In the genomic region with DNA sequence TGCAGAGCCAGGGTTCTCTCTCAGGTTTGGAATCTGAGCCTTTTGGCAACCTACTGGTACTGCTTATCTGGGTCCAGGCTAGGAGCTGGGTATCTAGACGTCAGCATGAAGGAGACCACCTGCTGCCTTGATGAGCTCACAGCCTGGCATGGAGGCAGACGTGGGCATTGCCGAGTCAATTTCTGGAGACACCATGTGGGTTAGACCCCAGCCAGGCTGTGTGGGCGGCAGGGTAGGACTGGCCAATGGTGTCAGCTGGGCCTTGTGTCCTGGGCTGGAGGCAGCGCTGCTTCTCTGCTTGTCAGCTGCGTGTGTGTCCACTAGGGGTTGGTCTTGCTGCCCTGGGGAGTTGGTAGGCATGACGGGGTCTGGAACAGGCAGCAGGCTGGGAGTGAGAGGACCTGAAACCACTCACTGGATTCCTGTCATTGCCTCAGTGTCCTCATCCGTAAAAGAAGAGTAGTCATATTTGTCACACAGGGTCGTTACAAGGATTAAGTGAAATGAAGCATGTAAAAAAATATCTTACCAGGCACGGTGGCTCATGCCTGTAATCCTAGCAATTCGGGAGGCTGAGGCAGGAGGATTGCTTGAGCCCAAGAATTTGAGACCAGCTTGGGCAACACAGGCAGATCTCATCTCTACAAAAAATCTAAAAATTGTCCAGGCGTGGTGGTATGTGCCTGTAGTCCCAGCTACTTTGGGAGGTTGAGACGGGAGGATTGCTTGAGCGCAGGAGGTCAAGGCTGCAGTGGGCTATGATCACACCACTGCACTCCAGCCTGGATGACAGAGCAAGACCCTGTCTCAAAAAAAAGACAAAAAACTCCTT, we compare ENCODE assay signal across 10 cellular contexts. TPM values are rescaled to one million over a fixed set of nuclear protein-coding genes. Genes with fewer than 3 reads are reported as not detected.
A peak's percentile ranks its signal among the peaks of the same experiment; 100 is the strongest.
DNase-seq lines count a peak whose midpoint lies in the region; ATAC-seq, FAIRE-seq and TF ChIP-seq lines count a peak whose summit lies in the region.
"Had no signal": no experiment of that assay in that cellular context is flagged by ENCODE, and none has a peak within 500 bp of the region (broad histone marks: within the 10 kb centered on the region; RNA-seq: fewer than 3 reads in every experiment).

No MANE protein-coding gene starts in this region.

- no peaks in the 10 kb centered on the region for H3K79me1 ChIP-seq in H9 (ENCODE audit: insufficient read depth, low read depth, low read length, poor library complexity, severe bottlenecking)

- H3K27me3 Mint-ChIP-seq in H9 (ENCODE audit: low read depth): no peaks in the 10 kb centered on the region
- H3K27me3 Mint-ChIP-seq in T-helper 2 cell treated with Interferon-gamma antibody and Interleukin-4, amounts not matched to agents 5 μg/mL and 100 μg/mL, for 36 hours (ENCODE audit: low read depth): no peaks in the 10 kb centered on the region

- H3K9me3 Mint-ChIP-seq in H9: no peaks in the 10 kb centered on the region
- H3K9me3 Mint-ChIP-seq in T-helper 2 cell treated with Interferon-gamma antibody and Interleukin-4, amounts not matched to agents 5 μg/mL and 100 μg/mL, for 36 hours: no peaks in the 10 kb centered on the region

- TF ChIP-seq CTCF in H9 (conservative IDR thresholded peaks at IDR 0.05) (peak; percentile 47; the same call in 2 of the 3 replicates), K562 (IDR thresholded peaks at IDR 0.05 in 2 of 3, conservative IDR thresholded peaks at IDR 0.05 in 1 of 3; ENCODE audit: insufficient read depth in 2 of 3, low read depth in 1 of 3, low read length in 3 of 3) (0 out of 6 replicates have a peak, but pooled peaks of 2 of the 3 experiments have one; percentile 16 to 22), right atrium auricular region (IDR thresholded peaks at IDR 0.05) (no peak), spleen (IDR thresholded peaks at IDR 0.05 in 8 of 11, conservative IDR thresholded peaks at IDR 0.05 in 3 of 11) (no peak), D721Med (IDR thresholded peaks at IDR 0.05; ENCODE audit: insufficient read depth, missing control alignments) (no peak), prostate gland (IDR thresholded peaks at IDR 0.05) (no peak)

- H3K4ac ChIP-seq in H9 (ENCODE audit: low read depth, low read length): no peak overlapping the region

- peaks cover 35 to 45% of the 10 kb centered on the region in 2 experiments for H3K4me1 Mint-ChIP-seq in H9
- peaks cover 7% of the 10 kb centered on the region for H3K4me1 Mint-ChIP-seq in T-helper 2 cell treated with Interferon-gamma antibody and Interleukin-4, amounts not matched to agents 5 μg/mL and 100 μg/mL, for 36 hours (ENCODE audit: low read depth)

- no peak overlapping the region for H2BK15ac ChIP-seq in H9 (ENCODE audit: low read depth, low read length)

- H4K5ac ChIP-seq in H9 (ENCODE audit: insufficient read length, low read depth, low read length): no peak overlapping the region

- no peak overlapping the region for H4K8ac ChIP-seq in H9 (replicated peaks; ENCODE audit: insufficient read length, low read depth, low read length)

- H3K23ac ChIP-seq in H9 (ENCODE audit: insufficient read length, low read depth, low read length): no peak overlapping the region

- no peak overlapping the region for H4K91ac ChIP-seq in H9 (ENCODE audit: insufficient read length, low read depth, low read length)

- H3K9me3 ChIP-seq in H9 (ENCODE audit: control insufficient read depth, low read depth, low read length) (no peaks in the 10 kb centered on the region), K562 (replicated peaks; ENCODE audit: control insufficient read depth, insufficient read depth, low read depth, low read length) (no peaks in the 10 kb centered on the region), right atrium auricular region (no peaks in the 10 kb centered on the region), spleen (no peaks in the 10 kb centered on the region), prostate gland (no peaks in the 10 kb centered on the region)

- H3K23me2 ChIP-seq in H9 (ENCODE audit: insufficient read length, low read depth, low read length, poor library complexity, severe bottlenecking): no peaks in the 10 kb centered on the region

- no CpG with 5 or more reads among the region's 14 CpGs for WGBS in H9 (ENCODE audit: extremely low coverage, insufficient read length, low lambda C conversion rate)
- 54% methylated on average over 13 of the region's 14 CpGs for WGBS in K562 (ENCODE audit: insufficient coverage, low coverage, missing lambda C conversion rate)
- 81 to 93% (median 91%) methylated on average over 13 to 14 of the region's 14 CpGs for WGBS in spleen, 5 donors
- 90% methylated on average over 14 of the region's 14 CpGs for WGBS in prostate gland

- H2BK120ac ChIP-seq in H9 (ENCODE audit: low read depth, low read length, poor library complexity, severe bottlenecking): no peak overlapping the region

- H3K27me3 ChIP-seq in H9 (ENCODE audit: insufficient read depth, low read length) (no peaks in the 10 kb centered on the region), K562 (ENCODE audit: control insufficient read depth in 2 of 2, insufficient read depth in 2 of 2, low read length in 2 of 2) (no peaks in the 10 kb centered on the region), right atrium auricular region (no peaks in the 10 kb centered on the region), spleen (replicated peaks in 1 of 7) (no peaks in the 10 kb centered on the region), prostate gland (replicated peaks; ENCODE audit: insufficient read depth) (no peaks in the 10 kb centered on the region)

- H3K79me2 ChIP-seq in H9 (ENCODE audit: insufficient read depth, low read length): no peaks in the 10 kb centered on the region; the same call in 1 of the 2 replicates
- H3K79me2 ChIP-seq in K562 (ENCODE audit: control insufficient read depth, insufficient read depth, low read length): no peaks in the 10 kb centered on the region

- no peak overlapping the region for H3K9ac ChIP-seq in H9 (ENCODE audit: extremely low read depth, insufficient read length, low read length)
- no peak overlapping the region for H3K9ac ChIP-seq in K562 (ENCODE audit: insufficient read depth in 1 of 2, low read depth in 2 of 2, low read length in 2 of 2)

- intact Hi-C loops in K562 (cut with micrococcal nuclease): no loop called here
- intact Hi-C loops in spleen (cut with DNase I; ENCODE audit: low total_unique reads): no loop called here
- intact Hi-C loops in prostate gland (cut with DNase I): loop anchor here (5.0 kb wide), 1 partner anchor 44 kb away; a partner anchor contains a TSS

- peak; percentile 71 for DNase-seq in H9
- peak in 2 of 4 experiments; percentile 15 to 25 for DNase-seq in K562 (ENCODE audit: extremely low read depth in 1 of 4, low spot score in 3 of 4)
- DNase-seq in right atrium auricular region (ENCODE audit: low spot score): no peak
- DNase-seq in spleen: peak; percentile 55
- no peak for DNase-seq in D721Med (ENCODE audit: insufficient read length, low spot score)
- no peak for DNase-seq in T-helper 2 cell treated with Interferon-gamma antibody and Interleukin-4, amounts not matched to agents 5 μg/mL and 100 μg/mL, for 36 hours (ENCODE audit: low spot score)
- DNase-seq in prostate gland (ENCODE audit: low spot score): no peak
- DNase-seq: NCI-H1417 had no signal

- H2AK5ac ChIP-seq in H9 (ENCODE audit: insufficient read length, low read length): no peak overlapping the region

- H3K27ac ChIP-seq in H9 (ENCODE audit: insufficient read length, low read depth, low read length): no peak overlapping the region
- H3K27ac ChIP-seq in K562 (ENCODE audit: extremely low read depth, low read depth, low read length): no peak overlapping the region
- peak overlapping the region; percentile 50 to 90 for H3K27ac ChIP-seq in right atrium auricular region
- H3K27ac ChIP-seq in spleen: no peak overlapping the region
- peak overlapping the region in 1 of 2 donors; percentile 82 for H3K27ac ChIP-seq in prostate gland

- H3K4me1 ChIP-seq in H9 (ENCODE audit: insufficient read depth, low read length) (no peaks in the 10 kb centered on the region; the same call in 1 of the 2 replicates), K562 (replicated peaks in 1 of 2; ENCODE audit: control insufficient read depth in 2 of 2, insufficient read depth in 2 of 2, low read length in 2 of 2) (peaks cover 15 to 21% of the 10 kb centered on the region in 2 experiments; a peak in 4 of 5 replicates), right atrium auricular region (peaks cover 0 to 50% of the 10 kb centered on the region in 2 donors), spleen (peaks cover 3 to 37% (median 19%) of the 10 kb centered on the region in 6 donors), prostate gland (replicated peaks) (peaks cover 8% of the 10 kb centered on the region)

- CTCF ChIA-PET in K562 (lab: Yijun Ruan, JAX; ENCODE audit: low intra/inter-chr PET ratio): no interaction called here

- BruUV-seq in K562 (replicated peaks; lab: Mats Ljungman, UMichigan): no TSS peak

- H3K4me2 ChIP-seq in H9 (ENCODE audit: insufficient read depth, insufficient read length, low read length) (no peak overlapping the region), K562 (ENCODE audit: insufficient read depth, low read length) (no peak overlapping the region)

- TF ChIP-seq POLR2A in K562 (conservative IDR thresholded peaks at IDR 0.05) (no peak), spleen (IDR thresholded peaks at IDR 0.05) (no peak), prostate gland (IDR thresholded peaks at IDR 0.05) (no peak)

- no peaks in the 10 kb centered on the region for H3K9me1 ChIP-seq in K562 (ENCODE audit: control insufficient read depth, insufficient read depth, low read length)

- no peak overlapping the region for H3K4me3 Mint-ChIP-seq in H9
- no peak overlapping the region for H3K4me3 Mint-ChIP-seq in T-helper 2 cell treated with Interferon-gamma antibody and Interleukin-4, amounts not matched to agents 5 μg/mL and 100 μg/mL, for 36 hours

- H3K36me3 Mint-ChIP-seq in H9 (ENCODE audit: insufficient read depth in 1 of 3, low read depth in 3 of 3): no peaks in the 10 kb centered on the region; a peak in 1 of 7 replicates
- no peaks in the 10 kb centered on the region for H3K36me3 Mint-ChIP-seq in T-helper 2 cell treated with Interferon-gamma antibody and Interleukin-4, amounts not matched to agents 5 μg/mL and 100 μg/mL, for 36 hours (ENCODE audit: low read depth)

- no peaks in the 10 kb centered on the region for H4K20me1 ChIP-seq in H9 (ENCODE audit: control insufficient read depth, insufficient read depth, insufficient read length)
- no peaks in the 10 kb centered on the region for H4K20me1 ChIP-seq in K562 (replicated peaks; ENCODE audit: control insufficient read depth, insufficient read depth, low read length)

- H2AFZ ChIP-seq in H9 (ENCODE audit: low read length): no peak overlapping the region
- no peak overlapping the region for H2AFZ ChIP-seq in K562 (ENCODE audit: low read depth, low read length)

- POLR2A ChIA-PET in K562 (lab: Yijun Ruan, JAX): no interaction called here

- no peaks in the 10 kb centered on the region for H3K36me3 ChIP-seq in K562 (ENCODE audit: control insufficient read depth, insufficient read depth, low read length)
- no peaks in the 10 kb centered on the region for H3K36me3 ChIP-seq in right atrium auricular region
- H3K36me3 ChIP-seq in spleen: no peaks in the 10 kb centered on the region
- no peaks in the 10 kb centered on the region for H3K36me3 ChIP-seq in prostate gland

- no peak overlapping the region for H3T11ph ChIP-seq in H9 (ENCODE audit: low read length)

- H2BK12ac ChIP-seq in H9 (ENCODE audit: insufficient read length, low read depth, low read length): no peak overlapping the region

- H3K18ac ChIP-seq in H9 (ENCODE audit: insufficient read length, low read depth, low read length): no peak overlapping the region

- no peak overlapping the region for H2BK5ac ChIP-seq in H9 (ENCODE audit: insufficient read length, low read length)

- TF ChIP-seq RAD21 in K562 (CRISPR knock-in tag; conservative IDR thresholded peaks at IDR 0.05 in 1 of 2, IDR thresholded peaks at IDR 0.05 in 1 of 2): no peak

- H2BK20ac ChIP-seq in H9 (ENCODE audit: low read depth, low read length, poor library complexity, severe bottlenecking): no peak overlapping the region

- H3K14ac ChIP-seq in H9 (ENCODE audit: insufficient read depth, low read length): no peak overlapping the region

- in situ Hi-C loops in K562 (cut with MboI): no loop called here

- no peak for TF ChIP-seq EP300 in K562 (IDR thresholded peaks at IDR 0.05; ENCODE audit: low read length)

- H3K56ac ChIP-seq in H9 (ENCODE audit: insufficient read length, low read depth, low read length): no peak overlapping the region

- FAIRE-seq in K562 (lab: Jason Lieb, UNC) (no peak), D721Med (lab: Jason Lieb, UNC) (no peak)
- FAIRE-seq: keratinocyte had no signal

- no peak overlapping the region for H3K4me3 ChIP-seq in K562
- H3K4me3 ChIP-seq in right atrium auricular region: no peak overlapping the region
- no peak overlapping the region for H3K4me3 ChIP-seq in spleen
- H3K4me3 ChIP-seq in prostate gland: no peak overlapping the region

- ATAC-seq in K562 (peak; percentile 68), HG03097 (IDR thresholded peaks at IDR 0.05; ENCODE audit: low FRiP score, unreplicated experiment) (no peak)

- H3K27ac Mint-ChIP-seq in H9: peak overlapping the region; percentile 86 to 98 (median 95); a peak in 5 of 7 replicates
- no peak overlapping the region for H3K27ac Mint-ChIP-seq in T-helper 2 cell treated with Interferon-gamma antibody and Interleukin-4, amounts not matched to agents 5 μg/mL and 100 μg/mL, for 36 hours

RNA-seq across cellular contexts. Expression of a gene that starts 31.7 kb away (rescaled TPM):
- not detected in 2 replicates for total RNA-seq in H9 (2021)
- not detected in 2 replicates for total RNA-seq in K562 (2011; cell fraction: chromatin; rRNA removed; ENCODE audit: low replicate concordance)
- total RNA-seq in K562 (2011; cell fraction: nucleolus; rRNA removed): not detected in 2 replicates
- not detected in 2 replicates for total RNA-seq in K562 (2011; cell fraction: nucleoplasm; rRNA removed)
- total RNA-seq in K562 (2014; rRNA removed): not detected in 2 replicates
- total RNA-seq in K562 (2014; rRNA removed; fragmentation: Illumina TruSeq; extraction: Trizol): not detected in 2 replicates
- total RNA-seq in K562 (2015; rRNA removed; fragmentation: Illumina TruSeq; extraction: Trizol): not detected in 2 replicates
- total RNA-seq in K562 (2021): not detected in 2 replicates
- not detected in 2 replicates for polyA plus RNA-seq in K562 (2011; rRNA removed)
- polyA plus RNA-seq in K562 (2011; cell fraction: cytosol; rRNA removed): not detected in 2 replicates
- not detected in 2 replicates for polyA plus RNA-seq in K562 (2011; cell fraction: nucleus; rRNA removed)
- not detected in 2 replicates for polyA plus RNA-seq in K562 (2012)
- polyA plus RNA-seq in K562 (2014; fragmentation: Illumina TruSeq; extraction: Trizol): not detected in 2 replicates
- not detected for polyA plus RNA-seq in K562 (2014; fragmentation: Nextera tagmentation; extraction: Ambion mirVana)
- not detected in 2 replicates for polyA plus RNA-seq in K562 (2014; rRNA removed)
- not detected in 2 replicates for polyA minus RNA-seq in K562 (2011; rRNA and poly(A)+ RNA removed)
- not detected in 2 replicates for polyA minus RNA-seq in K562 (2011; cell fraction: cytosol; rRNA and poly(A)+ RNA removed)
- polyA minus RNA-seq in K562 (2011; cell fraction: nucleus; rRNA and poly(A)+ RNA removed): not detected in 2 replicates
- 100 to 1,000 TPM in 1 of 2 donors, 10 to 100 TPM in 1; 25.7 to 204 TPM for total RNA-seq in right atrium auricular region
- not detected for total RNA-seq in spleen
- polyA plus RNA-seq in spleen: under 1 TPM; 0.10 to 0.52 (median 0.18) TPM
- total RNA-seq in prostate gland: 10 to 100 TPM in 1 of 2 donors, not detected in 1; 13.9 TPM

RNA-seq across cellular contexts. Expression of a gene that starts 42.2 kb away (rescaled TPM):
- total RNA-seq in H9 (2021) (18.1 and 19.0 TPM in 2 replicates), K562 (2014; rRNA removed) (1.1 and 2.2 TPM in 2 replicates), K562 (2014; rRNA removed; fragmentation: Illumina TruSeq; extraction: Trizol) (0.11 and 0.13 TPM in 2 replicates), K562 (2015; rRNA removed; fragmentation: Illumina TruSeq; extraction: Trizol) (0.75 and 1.0 TPM in 2 replicates), K562 (2021) (1.3 and 2.2 TPM in 2 replicates), right atrium auricular region (10 to 100 TPM; 26.7 to 30.7 TPM), spleen (10 to 100 TPM in 6 of 7 donors, 1 to 10 TPM in 1; 8.0 to 17.6 (median 12.1) TPM), prostate gland (10 to 100 TPM; 10.0 to 93.8 TPM)
- total RNA-seq in K562 (2011; cell fraction: chromatin; rRNA removed; ENCODE audit: low replicate concordance): 0.56 TPM in 1 of 2 replicates, not detected in the other
- total RNA-seq in K562 (2011; cell fraction: nucleolus; rRNA removed): 0.67 and 0.79 TPM in 2 replicates
- 0.46 and 0.51 TPM in 2 replicates for total RNA-seq in K562 (2011; cell fraction: nucleoplasm; rRNA removed)
- polyA plus RNA-seq in K562 (2011; rRNA removed) (0.61 and 1.0 TPM in 2 replicates), K562 (2014; fragmentation: Illumina TruSeq; extraction: Trizol) (0.52 and 0.91 TPM in 2 replicates), K562 (2014; fragmentation: Nextera tagmentation; extraction: Ambion mirVana) (under 1 TPM in 1 of 2 experiments, not detected in 1; 0.08 TPM), K562 (2014; rRNA removed) (0.92 and 1.6 TPM in 2 replicates), spleen (10 to 100 TPM in 1 of 3 donors, 1 to 10 TPM in 2; 4.5 to 11.5 (median 6.8) TPM)
- polyA plus RNA-seq in K562 (2011; cell fraction: cytosol; rRNA removed): 1.5 and 3.4 TPM in 2 replicates
- 0.81 and 1.5 TPM in 2 replicates for polyA plus RNA-seq in K562 (2011; cell fraction: nucleus; rRNA removed)
- 1.6 and 2.6 TPM in 2 replicates for polyA plus RNA-seq in K562 (2012)
- polyA minus RNA-seq in K562 (2011; rRNA and poly(A)+ RNA removed): 0.30 and 0.49 TPM in 2 replicates
- polyA minus RNA-seq in K562 (2011; cell fraction: cytosol; rRNA and poly(A)+ RNA removed): 0.73 and 1.1 TPM in 2 replicates
- polyA minus RNA-seq in K562 (2011; cell fraction: nucleus; rRNA and poly(A)+ RNA removed): 0.27 and 0.44 TPM in 2 replicates

RNA-seq across cellular contexts. Expression of a gene that starts 42.7 kb away (rescaled TPM):
- total RNA-seq in H9 (2021) (102 and 104 TPM in 2 replicates), K562 (2014; rRNA removed) (68.9 and 74.1 TPM in 2 replicates), K562 (2014; rRNA removed; fragmentation: Illumina TruSeq; extraction: Trizol) (51.3 and 60.4 TPM in 2 replicates), K562 (2015; rRNA removed; fragmentation: Illumina TruSeq; extraction: Trizol) (52.8 and 56.3 TPM in 2 replicates), K562 (2021) (70.6 and 75.6 TPM in 2 replicates), right atrium auricular region (10 to 100 TPM; 48.0 to 51.8 TPM), spleen (10 to 100 TPM; 54.5 to 91.5 (median 59.7) TPM), prostate gland (100 to 1,000 TPM in 1 of 2 donors, 10 to 100 TPM in 1; 41.5 to 207 TPM)
- total RNA-seq in K562 (2011; cell fraction: chromatin; rRNA removed; ENCODE audit: low replicate concordance): 168 and 315 TPM in 2 replicates
- total RNA-seq in K562 (2011; cell fraction: nucleolus; rRNA removed): 168 and 191 TPM in 2 replicates
- 147 and 149 TPM in 2 replicates for total RNA-seq in K562 (2011; cell fraction: nucleoplasm; rRNA removed)
- polyA plus RNA-seq in K562 (2011; rRNA removed) (110 and 113 TPM in 2 replicates), K562 (2014; fragmentation: Illumina TruSeq; extraction: Trizol) (61.1 and 62.1 TPM in 2 replicates), K562 (2014; fragmentation: Nextera tagmentation; extraction: Ambion mirVana) (10 to 100 TPM; 40.1 to 62.9 TPM), K562 (2014; rRNA removed) (71.7 and 74.6 TPM in 2 replicates), spleen (100 to 1,000 TPM in 1 of 3 donors, 10 to 100 TPM in 2; 53.5 to 101 (median 78.7) TPM)
- polyA plus RNA-seq in K562 (2011; cell fraction: cytosol; rRNA removed): 113 and 145 TPM in 2 replicates
- polyA plus RNA-seq in K562 (2011; cell fraction: nucleus; rRNA removed): 256 and 261 TPM in 2 replicates
- 42.5 and 45.3 TPM in 2 replicates for polyA plus RNA-seq in K562 (2012)
- polyA minus RNA-seq in K562 (2011; rRNA and poly(A)+ RNA removed): 119 and 129 TPM in 2 replicates
- polyA minus RNA-seq in K562 (2011; cell fraction: cytosol; rRNA and poly(A)+ RNA removed): 48.5 and 68.5 TPM in 2 replicates
- polyA minus RNA-seq in K562 (2011; cell fraction: nucleus; rRNA and poly(A)+ RNA removed): 67.3 and 95.6 TPM in 2 replicates

RNA-seq across cellular contexts. Expression of a gene that starts 43.3 kb away (rescaled TPM):
- total RNA-seq in H9 (2021) (0.72 and 0.79 TPM in 2 replicates), K562 (2014; rRNA removed) (not detected in 2 replicates), K562 (2014; rRNA removed; fragmentation: Illumina TruSeq; extraction: Trizol) (not detected in 2 replicates), K562 (2015; rRNA removed; fragmentation: Illumina TruSeq; extraction: Trizol) (not detected in 2 replicates), K562 (2021) (not detected in 2 replicates), right atrium auricular region (10 to 100 TPM; 17.6 to 25.6 TPM), spleen (under 1 TPM in 2 of 7 donors, not detected in 5; 0.19 to 0.32 TPM), prostate gland (1 to 10 TPM; 1.0 to 2.7 TPM)
- total RNA-seq in K562 (2011; cell fraction: chromatin; rRNA removed; ENCODE audit: low replicate concordance): not detected in 2 replicates
- not detected in 2 replicates for total RNA-seq in K562 (2011; cell fraction: nucleolus; rRNA removed)
- not detected in 2 replicates for total RNA-seq in K562 (2011; cell fraction: nucleoplasm; rRNA removed)
- polyA plus RNA-seq in K562 (2011; rRNA removed) (not detected in 2 replicates), K562 (2014; fragmentation: Illumina TruSeq; extraction: Trizol) (not detected in 2 replicates), K562 (2014; fragmentation: Nextera tagmentation; extraction: Ambion mirVana) (not detected), K562 (2014; rRNA removed) (not detected in 2 replicates), spleen (under 1 TPM; 0.11 to 0.42 (median 0.15) TPM)
- not detected in 2 replicates for polyA plus RNA-seq in K562 (2011; cell fraction: cytosol; rRNA removed)
- not detected in 2 replicates for polyA plus RNA-seq in K562 (2011; cell fraction: nucleus; rRNA removed)
- 0.03 TPM in 1 of 2 replicates, not detected in the other for polyA plus RNA-seq in K562 (2012)
- polyA minus RNA-seq in K562 (2011; rRNA and poly(A)+ RNA removed): not detected in 2 replicates
- polyA minus RNA-seq in K562 (2011; cell fraction: cytosol; rRNA and poly(A)+ RNA removed): not detected in 2 replicates
- polyA minus RNA-seq in K562 (2011; cell fraction: nucleus; rRNA and poly(A)+ RNA removed): not detected in 2 replicates

RNA-seq across cellular contexts. Expression of a gene that starts 48.6 kb away (rescaled TPM):
- 0.31 TPM in 1 of 2 replicates, not detected in the other for total RNA-seq in H9 (2021)
- total RNA-seq in K562 (2011; cell fraction: chromatin; rRNA removed; ENCODE audit: low replicate concordance): not detected in 2 replicates
- total RNA-seq in K562 (2011; cell fraction: nucleolus; rRNA removed): not detected in 2 replicates
- not detected in 2 replicates for total RNA-seq in K562 (2011; cell fraction: nucleoplasm; rRNA removed)
- not detected in 2 replicates for total RNA-seq in K562 (2014; rRNA removed)
- total RNA-seq in K562 (2014; rRNA removed; fragmentation: Illumina TruSeq; extraction: Trizol): not detected in 2 replicates
- not detected in 2 replicates for total RNA-seq in K562 (2015; rRNA removed; fragmentation: Illumina TruSeq; extraction: Trizol)
- total RNA-seq in K562 (2021): not detected in 2 replicates
- polyA plus RNA-seq in K562 (2011; rRNA removed): not detected in 2 replicates
- not detected in 2 replicates for polyA plus RNA-seq in K562 (2011; cell fraction: cytosol; rRNA removed)
- polyA plus RNA-seq in K562 (2011; cell fraction: nucleus; rRNA removed): not detected in 2 replicates
- polyA plus RNA-seq in K562 (2012): not detected in 2 replicates
- polyA plus RNA-seq in K562 (2014; fragmentation: Illumina TruSeq; extraction: Trizol): not detected in 2 replicates
- polyA plus RNA-seq in K562 (2014; fragmentation: Nextera tagmentation; extraction: Ambion mirVana): not detected
- polyA plus RNA-seq in K562 (2014; rRNA removed): not detected in 2 replicates
- polyA minus RNA-seq in K562 (2011; rRNA and poly(A)+ RNA removed): not detected in 2 replicates
- not detected in 2 replicates for polyA minus RNA-seq in K562 (2011; cell fraction: cytosol; rRNA and poly(A)+ RNA removed)
- not detected in 2 replicates for polyA minus RNA-seq in K562 (2011; cell fraction: nucleus; rRNA and poly(A)+ RNA removed)
- total RNA-seq in right atrium auricular region: under 1 TPM; 0.35 to 0.67 TPM
- total RNA-seq in spleen: not detected
- polyA plus RNA-seq in spleen: not detected
- total RNA-seq in prostate gland: 10 to 100 TPM in 1 of 2 donors, not detected in 1; 14.0 TPM
- polyA plus RNA-seq: keratinocyte had no signal

Comparison
In these comparisons a context has a peak if more than half of its experiments do, and no peak if none do; other contexts are left out.
1. DNase-seq: peak in H9 (single experiment) and spleen (single experiment); none in right atrium auricular region (single experiment), D721Med (single experiment), T-helper 2 cell treated with Interferon-gamma antibody and Interleukin-4, amounts not matched to agents 5 μg/mL and 100 μg/mL, for 36 hours (single experiment) and prostate gland (single experiment).
2. H3K27ac ChIP-seq: peak in right atrium auricular region (2 of 2); none in H9 (single experiment), K562 (single experiment) and spleen (0 of 8).
3. CTCF ChIP-seq: peak in H9 (single experiment) and K562 (2 of 3); none in right atrium auricular region (0 of 2), spleen (0 of 11), D721Med (single experiment) and prostate gland (0 of 4).